Comparison of ENCODE assay signal across 8 cellular contexts in genomic region chr6:33589723-33590530, GRCh38. TPM values are rescaled to one million over a fixed set of nuclear protein-coding genes. Genes with fewer than 3 reads are reported as not detected.
DNase-seq lines count a peak whose midpoint lies in the region; ATAC-seq and TF ChIP-seq lines count a peak whose summit lies in the region.

No MANE protein-coding gene starts in this region.

- no peak for TF ChIP-seq POLR2A in erythroblast (IDR thresholded peaks at IDR 0.05; ENCODE audit: low read length)
- no peak for TF ChIP-seq POLR2A in vagina (IDR thresholded peaks at IDR 0.05)

- H3K36me3 Mint-ChIP-seq in activated B cell treated with CpG ODN at 0.5 μM for 24 hours (ENCODE audit: low read depth): no peaks in the 10 kb centered on the region

- CTCF ChIA-PET in activated B cell treated with CpG ODN at 0.5 μM for 24 hours (lab: Charles Lee): interaction anchor here (0.6 to 1.4 kb wide), 18 partner anchors 10 to 836 kb away, joined by 3 to 52 read pairs (median 4); partner anchors contain the start of genes BAK1, ITPR3, RPS10 and UQCC2

- POLR2A ChIA-PET in activated B cell treated with CpG ODN at 0.5 μM for 24 hours (lab: Charles Lee): interaction anchor here (0.7 to 1.4 kb wide), 9 partner anchors 15 to 122 kb away, joined by 3 to 11 read pairs (median 4); partner anchors contain the start of genes ITPR3 and UQCC2

- H3K4me3 ChIP-seq in mucosa of stomach (ENCODE audit: low read length) (peak overlapping the region; percentile 28), vagina (no peak overlapping the region)

- H3K4me3 Mint-ChIP-seq in activated B cell treated with CpG ODN at 0.5 μM for 24 hours: no peak overlapping the region

- H3K4me1 ChIP-seq in mucosa of stomach (ENCODE audit: control insufficient read depth, insufficient read depth, low read length): peaks cover 52% of the 10 kb centered on the region
- peaks cover 45% of the 10 kb centered on the region for H3K4me1 ChIP-seq in vagina

- H3K27me3 ChIP-seq in mucosa of stomach (ENCODE audit: control insufficient read depth, insufficient read depth, low read length) (no peaks in the 10 kb centered on the region), vagina (no peaks in the 10 kb centered on the region)

- H3K4me1 Mint-ChIP-seq in activated B cell treated with CpG ODN at 0.5 μM for 24 hours: peaks cover 63% of the 10 kb centered on the region

- intact Hi-C loops in activated B cell treated with CpG ODN at 0.5 μM for 24 hours (cut with micrococcal nuclease) (loop anchor here (1.0 to 5.0 kb wide), 6 partner anchors 17 to 1393 kb away; no protein-coding TSS in a partner anchor), vagina (cut with DNase I) (loop anchor here (5.0 to 10.0 kb wide), 3 partner anchors 32 to 555 kb away; partner anchors contain the start of genes GRM4 and ITPR3)

- peak; percentile 7 for ATAC-seq in activated B cell treated with CpG ODN at 0.5 μM for 24 hours (ENCODE audit: low read depth)
- ATAC-seq in GM21717 (IDR thresholded peaks at IDR 0.05; ENCODE audit: unreplicated experiment): no peak

- no peaks in the 10 kb centered on the region for H3K27me3 Mint-ChIP-seq in activated B cell treated with CpG ODN at 0.5 μM for 24 hours

- TF ChIP-seq CTCF in LNCAP (IDR thresholded peaks at IDR 0.05): peak; percentile 69
- no peak for TF ChIP-seq CTCF in activated B cell treated with CpG ODN at 0.5 μM for 24 hours (IDR thresholded peaks at IDR 0.05)
- TF ChIP-seq CTCF in vagina (IDR thresholded peaks at IDR 0.05): peak; percentile 56 to 70 (median 69)

- H3K36me3 ChIP-seq in mucosa of stomach (ENCODE audit: control insufficient read depth, insufficient read depth, low read length) (no peaks in the 10 kb centered on the region), vagina (no peaks in the 10 kb centered on the region)

- DNase-seq in activated gamma-delta T cell treated with Interleukin-2 at 50 U/mL for 16 hours (peak; percentile 42), activated gamma-delta T cell (lab: John Stamatoyannopoulos, UW) (no peak), activated B cell treated with CpG ODN at 0.5 μM for 24 hours (peak; percentile 44), erythroblast (lab: John Stamatoyannopoulos, UW) (peak; percentile 25 to 50), vagina (ENCODE audit: extremely low spot score in 2 of 2) (peak in 1 of 2 donors; percentile 93)

- H3K9me3 ChIP-seq in mucosa of stomach (ENCODE audit: control insufficient read depth, low read length) (no peaks in the 10 kb centered on the region), vagina (no peaks in the 10 kb centered on the region)

- peak overlapping the region; percentile 50 for H3K27ac Mint-ChIP-seq in activated B cell treated with CpG ODN at 0.5 μM for 24 hours

- no peaks in the 10 kb centered on the region for H3K9me3 Mint-ChIP-seq in activated B cell treated with CpG ODN at 0.5 μM for 24 hours

- H3K9ac ChIP-seq in mucosa of stomach (ENCODE audit: low read length): peak overlapping the region; percentile 70

- peak overlapping the region; percentile 87 for H3K27ac ChIP-seq in vagina

RNA-seq across cellular contexts. Expression of gene BAK1, which starts 9.9 kb away (rescaled TPM):
- total RNA-seq in activated B cell treated with CpG ODN at 0.5 μM for 24 hours (29.5 and 29.6 TPM in 2 replicates), vagina (19.2 TPM)

RNA-seq across cellular contexts. Expression of gene ITPR3, which starts 31.2 kb away (rescaled TPM):
- total RNA-seq in activated B cell treated with CpG ODN at 0.5 μM for 24 hours (31.7 and 35.5 TPM in 2 replicates), vagina (50.1 TPM)
